In the genomic region with DNA sequence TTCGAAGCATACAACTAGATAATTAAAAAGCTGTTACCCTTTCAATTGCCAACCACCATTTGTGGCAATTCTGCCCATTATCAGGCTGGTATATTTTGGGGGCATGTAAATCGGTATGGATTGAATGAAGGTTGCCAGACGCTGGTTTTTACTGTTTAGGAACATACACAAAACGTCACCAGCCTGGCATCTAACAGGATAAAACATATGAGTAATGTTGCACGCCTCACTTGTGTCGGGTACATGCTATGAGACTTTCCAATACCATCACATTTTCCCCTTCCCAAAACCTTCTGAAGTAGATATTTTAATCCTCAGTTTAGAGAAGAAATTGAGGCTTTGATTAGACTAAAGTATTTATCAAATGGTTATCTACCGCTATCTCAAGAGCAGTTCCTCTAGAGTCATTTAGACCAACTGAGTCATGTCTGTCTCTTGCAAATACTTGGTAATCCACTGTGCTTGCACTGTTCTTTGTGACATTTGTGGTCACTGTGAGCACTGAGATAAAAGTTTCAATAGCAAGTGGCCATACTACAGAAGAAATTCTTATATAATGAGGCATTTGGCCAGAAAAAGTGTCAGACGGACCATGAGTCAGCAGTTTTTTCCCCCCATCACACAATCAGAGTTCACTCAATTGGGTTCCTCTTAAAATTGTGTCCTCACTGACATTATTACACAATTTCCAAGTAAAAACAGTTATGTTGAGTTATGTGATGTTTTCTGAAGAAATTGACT, we compare ENCODE assay signal across 19 cellular contexts.
"Had no signal": no experiment of that assay in that cellular context is flagged by ENCODE, and none has a peak within 500 bp of the region (broad histone marks: within the 10 kb centered on the region; RNA-seq: fewer than 3 reads in every experiment).

No MANE protein-coding gene starts in this region.

- H3K27me3 ChIP-seq: foreskin keratinocyte, left lung, suprapubic skin had no signal

- H3K4me3 Mint-ChIP-seq: activated naive CD8-positive, alpha-beta T cell; naive thymus-derived CD8-positive, alpha-beta T cell; stimulated activated naive CD8-positive, alpha-beta T cell treated with anti-CD3 and anti-CD28 coated beads, Interleukin-15, Interleukin-2, amounts not matched to agents 100 ng/mL and 50 ng/mL, for 24 hours; T-helper 17 cell; type B pancreatic cell; WTC11 had no signal

- H3K9me3 Mint-ChIP-seq: type B pancreatic cell had no signal

- ATAC-seq: foreskin keratinocyte; left lung; naive thymus-derived CD8-positive, alpha-beta T cell; right cardiac atrium; T-helper 17 cell; WTC11 had no signal

- H3K36me3 Mint-ChIP-seq: activated naive CD8-positive, alpha-beta T cell; naive thymus-derived CD8-positive, alpha-beta T cell; type B pancreatic cell; WTC11 had no signal

- H3K4me3 ChIP-seq: left lung, suprapubic skin had no signal

- FAIRE-seq: kidney, TTC549 had no signal

- H3K27me3 Mint-ChIP-seq: activated naive CD8-positive, alpha-beta T cell; stimulated activated naive CD8-positive, alpha-beta T cell treated with anti-CD3 and anti-CD28 coated beads, Interleukin-15, Interleukin-2, amounts not matched to agents 100 ng/mL and 50 ng/mL, for 24 hours; T-helper 17 cell had no signal

- H3K4me1 Mint-ChIP-seq: naive thymus-derived CD8-positive, alpha-beta T cell; T-helper 17 cell had no signal

- H3K4me1 ChIP-seq: foreskin keratinocyte, left lung, suprapubic skin had no signal

- H3K36me3 ChIP-seq: left lung, suprapubic skin had no signal

- H3K27ac ChIP-seq: foreskin keratinocyte, left lung, suprapubic skin had no signal

- H3K27ac Mint-ChIP-seq: activated naive CD8-positive, alpha-beta T cell; naive thymus-derived CD8-positive, alpha-beta T cell; stimulated activated naive CD8-positive, alpha-beta T cell treated with anti-CD3 and anti-CD28 coated beads, Interleukin-15, Interleukin-2, amounts not matched to agents 100 ng/mL and 50 ng/mL, for 24 hours; T-helper 17 cell; type B pancreatic cell; WTC11 had no signal

- DNase-seq: activated CD4-positive, alpha-beta T cell treated with anti-CD3 and anti-CD28 coated beads for 4 hours; activated gamma-delta T cell treated with Interleukin-2 at 50 U/mL for 16 hours; amygdala; effector CD8-positive, alpha-beta T cell; foreskin keratinocyte; glutamatergic neuron; hypothalamus; kidney; left lung; naive thymus-derived CD8-positive, alpha-beta T cell; nucleus accumbens; right cardiac atrium; T-helper 17 cell had no signal
